In the genomic region with DNA sequence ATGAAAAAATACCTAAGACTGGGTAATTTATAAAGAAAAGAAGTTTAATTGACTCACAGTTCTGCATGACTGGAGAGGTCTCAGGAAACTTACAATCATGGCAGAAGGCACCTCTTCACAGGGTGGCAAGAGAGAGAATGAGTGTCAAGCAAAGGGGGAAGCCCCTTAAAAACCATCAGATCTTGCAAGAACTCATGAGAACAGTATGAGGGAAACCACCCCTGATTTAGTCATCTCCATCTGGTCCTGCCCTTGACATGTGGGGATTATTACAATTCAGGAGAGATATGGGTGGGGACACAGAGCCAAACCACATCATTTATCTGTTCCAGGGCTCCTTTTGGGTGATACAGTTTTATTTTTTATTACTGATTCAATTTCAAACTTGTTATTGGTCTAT, we compare ENCODE assay signal across 25 cellular contexts. TPM values are rescaled to one million over a fixed set of nuclear protein-coding genes. Genes with fewer than 3 reads are reported as not detected.
A peak's percentile ranks its signal among the peaks of the same experiment; 100 is the strongest.
DNase-seq lines count a peak whose midpoint lies in the region; ATAC-seq lines count a peak whose summit lies in the region.
"Had no signal": no experiment of that assay in that cellular context is flagged by ENCODE, and none has a peak within 500 bp of the region (broad histone marks: within the 10 kb centered on the region; RNA-seq: fewer than 3 reads in every experiment).

No MANE protein-coding gene starts in this region.

- H3K4me1 Mint-ChIP-seq in stimulated activated naive B cell treated with anti-CD40 and anti-IgM and Interleukin-4, amounts not matched to agents 10 μg/mL and 1 μg/mL and 100 μg/mL, for 72 hours = no peaks in the 10 kb centered on the region
- H3K4me1 Mint-ChIP-seq: T-helper 17 cell had no signal

- H3K4me1 ChIP-seq in SJCRH30 = no peaks in the 10 kb centered on the region
- H3K4me1 ChIP-seq: adrenal gland, breast epithelium, colonic mucosa, esophagus squamous epithelium, lower lobe of right lung, psoas muscle had no signal

- peaks cover 15% of the 10 kb centered on the region in 2 donors for H3K9me3 Mint-ChIP-seq in stimulated activated naive B cell treated with anti-CD40 and anti-IgM and Interleukin-4, amounts not matched to agents 10 μg/mL and 1 μg/mL and 100 μg/mL, for 72 hours

- peaks cover 0 to 2% of the 10 kb centered on the region in 2 donors for H3K36me3 Mint-ChIP-seq in stimulated activated naive B cell treated with anti-CD40 and anti-IgM and Interleukin-4, amounts not matched to agents 10 μg/mL and 1 μg/mL and 100 μg/mL, for 72 hours
- H3K36me3 Mint-ChIP-seq: CD8-positive, alpha-beta T cell had no signal

- H3K4me3 ChIP-seq in SJCRH30 = no peak overlapping the region
- H3K4me3 ChIP-seq: adrenal gland, breast epithelium, colonic mucosa, esophagus squamous epithelium, lower lobe of right lung, psoas muscle, SK-N-MC had no signal

- no peaks in the 10 kb centered on the region for H3K27me3 ChIP-seq in SJCRH30
- H3K27me3 ChIP-seq: breast epithelium, colonic mucosa, esophagus squamous epithelium had no signal

- no peak overlapping the region for H3K27ac ChIP-seq in SJCRH30
- H3K27ac ChIP-seq: adrenal gland, breast epithelium, colonic mucosa, esophagus squamous epithelium, lower lobe of right lung, psoas muscle, SK-N-MC had no signal

- H3K27ac Mint-ChIP-seq in stimulated activated naive B cell treated with anti-CD40 and anti-IgM and Interleukin-4, amounts not matched to agents 10 μg/mL and 1 μg/mL and 100 μg/mL, for 72 hours = no peak overlapping the region
- H3K27ac Mint-ChIP-seq: CD8-positive, alpha-beta T cell; effector memory CD8-positive, alpha-beta T cell; T-helper 17 cell had no signal

- ATAC-seq in GM18858 (IDR thresholded peaks at IDR 0.05; ENCODE audit: unreplicated experiment) (peak; percentile 74), GM21447 (IDR thresholded peaks at IDR 0.05; ENCODE audit: unreplicated experiment) (peak; percentile 53), HG03432 (IDR thresholded peaks at IDR 0.05; ENCODE audit: unreplicated experiment) (peak; percentile 93), HG02642 (IDR thresholded peaks at IDR 0.05; ENCODE audit: poor library complexity, unreplicated experiment) (no peak), HG02571 (IDR thresholded peaks at IDR 0.05; ENCODE audit: unreplicated experiment) (no peak)
- peak; percentile 78 to 93 for ATAC-seq in stimulated activated naive B cell treated with anti-CD40 and anti-IgM and Interleukin-4, amounts not matched to agents 10 μg/mL and 1 μg/mL and 100 μg/mL, for 72 hours (replicated peaks)
- ATAC-seq: CD8-positive, alpha-beta T cell; effector memory CD8-positive, alpha-beta T cell; HCT116; lower lobe of right lung; psoas muscle; T-helper 17 cell had no signal

- DNase-seq in stimulated activated naive B cell treated with anti-CD40 and anti-IgM and Interleukin-4, amounts not matched to agents 10 μg/mL and 1 μg/mL and 100 μg/mL, for 72 hours = no peak
- no peak for DNase-seq in SJCRH30
- DNase-seq: activated CD4-positive, alpha-beta T cell treated with anti-CD3 and anti-CD28 coated beads for 48 hours; activated CD8-positive, alpha-beta memory T cell treated with anti-CD3 and anti-CD28 coated beads, Interleukin-2, amount 50 U/mL, for 4 hours; adrenal gland; CD8-positive, alpha-beta T cell; colonic mucosa; DMS153; effector memory CD8-positive, alpha-beta T cell; esophagus squamous epithelium; lower lobe of right lung; NCI-H2081 treated with DMSO at 0.1 percent for 48 hours; NCI-H510A treated with DMSO at 0.1 percent for 48 hours; psoas muscle; RPMI8226; T-helper 17 cell had no signal

- H3K27me3 Mint-ChIP-seq in stimulated activated naive B cell treated with anti-CD40 and anti-IgM and Interleukin-4, amounts not matched to agents 10 μg/mL and 1 μg/mL and 100 μg/mL, for 72 hours = peaks cover 4 to 8% of the 10 kb centered on the region in 2 donors
- H3K27me3 Mint-ChIP-seq: T-helper 17 cell had no signal

- H3K4me3 Mint-ChIP-seq in stimulated activated naive B cell treated with anti-CD40 and anti-IgM and Interleukin-4, amounts not matched to agents 10 μg/mL and 1 μg/mL and 100 μg/mL, for 72 hours = no peak overlapping the region
- H3K4me3 Mint-ChIP-seq: CD8-positive, alpha-beta T cell; effector memory CD8-positive, alpha-beta T cell; T-helper 17 cell had no signal

- H3K9me3 ChIP-seq in SJCRH30 (replicated peaks) = no peaks in the 10 kb centered on the region
- H3K9me3 ChIP-seq: breast epithelium, colonic mucosa, esophagus squamous epithelium, lower lobe of right lung had no signal

- H3K36me3 ChIP-seq in SJCRH30 = no peaks in the 10 kb centered on the region
- H3K36me3 ChIP-seq: adrenal gland, breast epithelium, colonic mucosa, esophagus squamous epithelium, lower lobe of right lung had no signal

RNA-seq across cellular contexts. Expression of a gene that starts 23.2 kb away (rescaled TPM):
- 0.35 and 0.71 TPM in 2 replicates for total RNA-seq in SJCRH30 (2014; rRNA removed; shearing (Covaris generic))
- total RNA-seq: CD8-positive, alpha-beta T cell; MCF 10A; T-helper 17 cell had no signal

Comparison
In these comparisons a context has a peak if more than half of its experiments do, and no peak if none do; other contexts are left out.
1. ATAC-seq: peak in GM18858 (single experiment), GM21447 (single experiment), HG03432 (single experiment) and stimulated activated naive B cell treated with anti-CD40 and anti-IgM and Interleukin-4, amounts not matched to agents 10 μg/mL and 1 μg/mL and 100 μg/mL, for 72 hours (2 of 2); none in HG02642 (single experiment) and HG02571 (single experiment).